ENCODE assay signal across 1 cellular context in the genomic region with DNA sequence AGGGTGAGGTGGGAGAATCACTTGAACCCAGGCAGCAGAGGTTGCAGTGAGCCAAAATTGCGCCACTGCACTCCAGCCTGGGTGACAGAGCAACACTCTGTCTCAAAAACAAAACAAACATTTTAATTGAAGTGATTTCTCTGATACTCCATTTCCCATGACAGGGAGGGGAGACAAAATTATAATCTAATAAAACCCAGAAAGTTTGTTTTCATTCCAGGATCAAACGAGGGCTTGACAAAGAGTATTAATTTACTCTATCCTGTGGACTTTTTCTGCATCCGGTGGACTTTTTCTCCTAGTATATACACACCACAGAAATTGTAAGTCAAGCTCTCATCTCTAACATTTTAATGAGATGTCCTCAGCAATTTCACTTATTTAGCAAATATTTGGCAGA.
TF ChIP-seq lines count a peak whose summit lies in the region.

No MANE protein-coding gene starts in this region.

TF ChIP-seq in GM23338, 12 proteins besides CTCF, POLR2A, EP300 and RAD21 (continued from another document):
- TF ChIP-seq, protein P1, sequence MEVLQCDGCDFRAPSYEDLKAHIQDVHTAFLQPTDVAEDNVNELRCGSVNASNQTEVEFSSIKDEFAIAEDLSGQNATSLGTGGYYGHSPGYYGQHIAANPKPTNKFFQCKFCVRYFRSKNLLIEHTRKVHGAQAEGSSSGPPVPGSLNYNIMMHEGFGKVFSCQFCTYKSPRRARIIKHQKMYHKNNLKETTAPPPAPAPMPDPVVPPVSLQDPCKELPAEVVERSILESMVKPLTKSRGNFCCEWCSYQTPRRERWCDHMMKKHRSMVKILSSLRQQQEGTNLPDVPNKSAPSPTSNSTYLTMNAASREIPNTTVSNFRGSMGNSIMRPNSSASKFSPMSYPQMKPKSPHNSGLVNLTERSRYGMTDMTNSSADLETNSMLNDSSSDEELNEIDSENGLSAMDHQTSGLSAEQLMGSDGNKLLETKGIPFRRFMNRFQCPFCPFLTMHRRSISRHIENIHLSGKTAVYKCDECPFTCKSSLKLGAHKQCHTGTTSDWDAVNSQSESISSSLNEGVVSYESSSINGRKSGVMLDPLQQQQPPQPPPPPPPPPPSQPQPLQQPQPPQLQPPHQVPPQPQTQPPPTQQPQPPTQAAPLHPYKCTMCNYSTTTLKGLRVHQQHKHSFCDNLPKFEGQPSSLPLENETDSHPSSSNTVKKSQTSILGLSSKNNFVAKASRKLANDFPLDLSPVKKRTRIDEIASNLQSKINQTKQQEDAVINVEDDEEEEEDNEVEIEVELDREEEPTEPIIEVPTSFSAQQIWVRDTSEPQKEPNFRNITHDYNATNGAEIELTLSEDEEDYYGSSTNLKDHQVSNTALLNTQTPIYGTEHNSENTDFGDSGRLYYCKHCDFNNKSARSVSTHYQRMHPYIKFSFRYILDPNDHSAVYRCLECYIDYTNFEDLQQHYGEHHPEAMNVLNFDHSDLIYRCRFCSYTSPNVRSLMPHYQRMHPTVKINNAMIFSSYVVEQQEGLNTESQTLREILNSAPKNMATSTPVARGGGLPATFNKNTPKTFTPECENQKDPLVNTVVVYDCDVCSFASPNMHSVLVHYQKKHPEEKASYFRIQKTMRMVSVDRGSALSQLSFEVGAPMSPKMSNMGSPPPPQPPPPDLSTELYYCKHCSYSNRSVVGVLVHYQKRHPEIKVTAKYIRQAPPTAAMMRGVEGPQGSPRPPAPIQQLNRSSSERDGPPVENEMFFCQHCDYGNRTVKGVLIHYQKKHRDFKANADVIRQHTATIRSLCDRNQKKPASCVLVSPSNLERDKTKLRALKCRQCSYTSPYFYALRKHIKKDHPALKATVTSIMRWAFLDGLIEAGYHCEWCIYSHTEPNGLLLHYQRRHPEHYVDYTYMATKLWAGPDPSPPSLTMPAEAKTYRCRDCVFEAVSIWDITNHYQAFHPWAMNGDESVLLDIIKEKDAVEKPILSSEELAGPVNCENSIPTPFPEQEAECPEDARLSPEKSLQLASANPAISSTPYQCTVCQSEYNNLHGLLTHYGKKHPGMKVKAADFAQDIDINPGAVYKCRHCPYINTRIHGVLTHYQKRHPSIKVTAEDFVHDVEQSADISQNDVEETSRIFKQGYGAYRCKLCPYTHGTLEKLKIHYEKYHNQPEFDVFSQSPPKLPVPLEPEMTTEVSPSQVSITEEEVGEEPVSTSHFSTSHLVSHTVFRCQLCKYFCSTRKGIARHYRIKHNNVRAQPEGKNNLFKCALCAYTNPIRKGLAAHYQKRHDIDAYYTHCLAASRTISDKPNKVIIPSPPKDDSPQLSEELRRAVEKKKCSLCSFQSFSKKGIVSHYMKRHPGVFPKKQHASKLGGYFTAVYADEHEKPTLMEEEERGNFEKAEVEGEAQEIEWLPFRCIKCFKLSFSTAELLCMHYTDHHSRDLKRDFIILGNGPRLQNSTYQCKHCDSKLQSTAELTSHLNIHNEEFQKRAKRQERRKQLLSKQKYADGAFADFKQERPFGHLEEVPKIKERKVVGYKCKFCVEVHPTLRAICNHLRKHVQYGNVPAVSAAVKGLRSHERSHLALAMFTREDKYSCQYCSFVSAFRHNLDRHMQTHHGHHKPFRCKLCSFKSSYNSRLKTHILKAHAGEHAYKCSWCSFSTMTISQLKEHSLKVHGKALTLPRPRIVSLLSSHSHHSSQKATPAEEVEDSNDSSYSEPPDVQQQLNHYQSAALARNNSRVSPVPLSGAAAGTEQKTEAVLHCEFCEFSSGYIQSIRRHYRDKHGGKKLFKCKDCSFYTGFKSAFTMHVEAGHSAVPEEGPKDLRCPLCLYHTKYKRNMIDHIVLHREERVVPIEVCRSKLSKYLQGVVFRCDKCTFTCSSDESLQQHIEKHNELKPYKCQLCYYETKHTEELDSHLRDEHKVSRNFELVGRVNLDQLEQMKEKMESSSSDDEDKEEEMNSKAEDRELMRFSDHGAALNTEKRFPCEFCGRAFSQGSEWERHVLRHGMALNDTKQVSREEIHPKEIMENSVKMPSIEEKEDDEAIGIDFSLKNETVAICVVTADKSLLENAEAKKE (CRISPR knock-in tag; IDR thresholded peaks at IDR 0.05) = no peak
